In the genomic region with DNA sequence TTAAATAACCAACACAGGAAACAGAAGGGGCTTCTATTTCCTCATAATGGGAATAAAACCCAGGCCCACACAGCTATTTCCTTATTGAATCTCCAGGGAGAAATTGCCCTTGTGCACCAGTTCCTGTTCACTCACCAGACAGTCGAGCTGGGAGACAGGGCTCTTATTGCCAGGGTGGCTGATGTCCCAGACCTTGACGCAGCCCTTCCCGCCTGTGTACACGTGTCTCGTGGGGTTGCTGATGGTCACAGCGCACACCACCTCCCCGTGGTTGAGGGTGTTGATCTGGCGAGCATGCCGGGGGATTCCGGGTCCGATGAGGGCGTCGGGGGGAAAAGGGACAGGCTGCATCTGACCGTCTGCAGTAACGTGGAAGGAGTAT, we compare ENCODE assay signal across 14 cellular contexts.
DNase-seq lines count a peak whose midpoint lies in the region; ATAC-seq and FAIRE-seq lines count a peak whose summit lies in the region.
"Had no signal": no experiment of that assay in that cellular context is flagged by ENCODE, and none has a peak within 500 bp of the region (broad histone marks: within the 10 kb centered on the region; RNA-seq: fewer than 3 reads in every experiment).

No MANE protein-coding gene starts in this region.

- H3K18ac ChIP-seq in neuronal stem cell (ENCODE audit: low read length), result peak overlapping the region; percentile 11

- no peak overlapping the region for H3K14ac ChIP-seq in neuronal stem cell (ENCODE audit: low read length)

- WGBS in neuronal stem cell (ENCODE audit: extremely low coverage in 2 of 2, insufficient read length in 2 of 2, insufficient replicate concordance in 1 of 2), 2 donors, result no CpG with 5 or more reads among the region's 15 CpGs
- 55 to 75% (median 72%) methylated on average over 15 of the region's 15 CpGs for WGBS in small intestine, 3 donors

- intact Hi-C loops in Right ventricle myocardium inferior (cut with DNase I) (no loop called here), cardiac septum (cut with DNase I) (no loop called here), left ventricle myocardium superior (cut with micrococcal nuclease) (no loop called here)

- no peak overlapping the region for H2BK120ac ChIP-seq in neuronal stem cell (ENCODE audit: low read depth, low read length)

- H3K4me3 ChIP-seq in neuronal stem cell (ENCODE audit: low read length in 2 of 2) (no peak overlapping the region), small intestine (ENCODE audit: low read depth in 1 of 2, low read length in 2 of 2) (no peak overlapping the region)

- H2AK5ac ChIP-seq in neuronal stem cell (ENCODE audit: low read depth, low read length), result no peak overlapping the region

- peak overlapping the region; percentile 50 for H3K23ac ChIP-seq in neuronal stem cell (ENCODE audit: low read depth, low read length, poor library complexity)

- no peak overlapping the region for H3K4me2 ChIP-seq in neuronal stem cell (ENCODE audit: insufficient read depth, low read length, poor library complexity, severe bottlenecking)

- no peaks in the 10 kb centered on the region for H3K79me1 ChIP-seq in neuronal stem cell (ENCODE audit: low read depth, low read length)

- no peak overlapping the region for H3K9ac ChIP-seq in neuronal stem cell (ENCODE audit: low read depth, low read length, poor library complexity)

- H3K9me3 ChIP-seq in neuronal stem cell (replicated peaks in 1 of 2; ENCODE audit: control insufficient read depth in 2 of 2, insufficient read depth in 1 of 2, low read depth in 1 of 2, low read length in 2 of 2), result no peaks in the 10 kb centered on the region
- H3K9me3 ChIP-seq in small intestine (ENCODE audit: control insufficient read depth, low read depth), result no peaks in the 10 kb centered on the region

- H4K8ac ChIP-seq in neuronal stem cell (ENCODE audit: low read depth, low read length), result no peak overlapping the region

- FAIRE-seq in small intestine (lab: Jason Lieb, UNC), result no peak
- FAIRE-seq: bronchial epithelial cell had no signal

- no peak overlapping the region for H2AFZ ChIP-seq in neuronal stem cell (ENCODE audit: low read length)

- peak; percentile 74 for DNase-seq in Right ventricle myocardium inferior (ENCODE audit: missing footprints)
- no peak for DNase-seq in cardiac septum (ENCODE audit: low spot score)
- peak; percentile 52 for DNase-seq in left ventricle myocardium superior
- DNase-seq in neuronal stem cell (ENCODE audit: low spot score), result no peak
- DNase-seq in small intestine, result no peak
- no peak for DNase-seq in activated naive CD4-positive, alpha-beta T cell treated with Interleukin-2 at 50 U/mL for 16 hours
- no peak for DNase-seq in NCI-H748 (lab: John Stamatoyannopoulos, UW; ENCODE audit: unreplicated experiment)
- DNase-seq: 8988T; activated CD4-positive, alpha-beta memory T cell treated with anti-CD3 and anti-CD28 coated beads for 36 hours; NCI-H2227 treated with DMSO at 0.1 percent for 48 hours; PC-3; T-helper 17 cell had no signal

- ATAC-seq in Right ventricle myocardium inferior, result peak; percentile 35
- ATAC-seq in left ventricle myocardium superior, result peak; percentile 75
- ATAC-seq in GM19324 (IDR thresholded peaks at IDR 0.05; ENCODE audit: low FRiP score, unreplicated experiment), result no peak
- ATAC-seq: PC-3, T-helper 17 cell had no signal

- no peak overlapping the region for H2BK15ac ChIP-seq in neuronal stem cell (ENCODE audit: low read length)

- H3K27ac ChIP-seq in neuronal stem cell (replicated peaks; ENCODE audit: low read length), result no peak overlapping the region
- peak overlapping the region in 1 of 2 donors; percentile 26 for H3K27ac ChIP-seq in small intestine (ENCODE audit: low read depth in 1 of 2, low read length in 1 of 2)

- no peak overlapping the region for H2BK5ac ChIP-seq in neuronal stem cell (ENCODE audit: low read length)

- H2BK12ac ChIP-seq in neuronal stem cell (ENCODE audit: low read length), result no peak overlapping the region

- H3K4ac ChIP-seq in neuronal stem cell (ENCODE audit: low read length), result no peak overlapping the region

- H3K36me3 ChIP-seq in neuronal stem cell (replicated peaks in 1 of 2; ENCODE audit: control insufficient read depth in 2 of 2, insufficient read depth in 2 of 2, low read length in 2 of 2) (peaks cover 2 to 55% of the 10 kb centered on the region in 2 donors), small intestine (ENCODE audit: control insufficient read depth in 2 of 2, insufficient read depth in 2 of 2, low read length in 2 of 2) (peaks cover 0 to 3% of the 10 kb centered on the region in 2 donors)

- H4K91ac ChIP-seq in neuronal stem cell (ENCODE audit: low read depth, low read length, poor library complexity), result no peak overlapping the region

- H3K27me3 ChIP-seq in neuronal stem cell (ENCODE audit: control insufficient read depth in 3 of 3, insufficient read depth in 3 of 3, low read depth in 1 of 3, low read length in 3 of 3), result no peaks in the 10 kb centered on the region
- H3K27me3 ChIP-seq in small intestine (ENCODE audit: control insufficient read depth in 2 of 2, insufficient read depth in 2 of 2, low read length in 2 of 2), result no peaks in the 10 kb centered on the region

- peaks cover 13 to 17% of the 10 kb centered on the region in 2 donors for H3K4me1 ChIP-seq in neuronal stem cell (ENCODE audit: control insufficient read depth in 2 of 2, insufficient read depth in 1 of 2, low read depth in 1 of 2, low read length in 2 of 2)
- H3K4me1 ChIP-seq in small intestine (ENCODE audit: control insufficient read depth in 2 of 2, insufficient read depth in 1 of 2, low read depth in 1 of 2, low read length in 1 of 2), result peaks cover 0 to 2% of the 10 kb centered on the region in 2 donors

Comparison
In these comparisons a context has a peak if more than half of its experiments do, and no peak if none do; other contexts are left out.
1. DNase-seq: peak in Right ventricle myocardium inferior (single experiment) and left ventricle myocardium superior (single experiment); none in cardiac septum (single experiment), neuronal stem cell (single experiment), small intestine (single experiment), activated naive CD4-positive, alpha-beta T cell treated with Interleukin-2 at 50 U/mL for 16 hours (single experiment) and NCI-H748 (single experiment).